ENCODE assay signal across 1 cellular context in genomic region chr6:116246089-116246488, GRCh38.
A peak's percentile ranks its signal among the peaks of the same experiment; 100 is the strongest.
TF ChIP-seq lines count a peak whose summit lies in the region.

No MANE protein-coding gene starts in this region.

TF ChIP-seq in K562, 482 proteins besides CTCF, POLR2A, EP300 and RAD21 (continued from another document):
- TF ChIP-seq, protein P1, sequence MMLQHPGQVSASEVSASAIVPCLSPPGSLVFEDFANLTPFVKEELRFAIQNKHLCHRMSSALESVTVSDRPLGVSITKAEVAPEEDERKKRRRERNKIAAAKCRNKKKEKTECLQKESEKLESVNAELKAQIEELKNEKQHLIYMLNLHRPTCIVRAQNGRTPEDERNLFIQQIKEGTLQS (IDR thresholded peaks at IDR 0.05), result peak; percentile 28; the same call in 1 of the 2 replicates
- TF ChIP-seq, protein P1 (CRISPR knock-in tag; conservative IDR thresholded peaks at IDR 0.05), result no peak
- no peak for TF ChIP-seq ATF7 (IDR thresholded peaks at IDR 0.05)
- no peak for TF ChIP-seq PHB (CRISPR knock-in tag; IDR thresholded peaks at IDR 0.05)
- no peak for TF ChIP-seq ZNF134 (CRISPR knock-in tag; conservative IDR thresholded peaks at IDR 0.05)
- peak; percentile 82 for TF ChIP-seq FOSL1 (tag; conservative IDR thresholded peaks at IDR 0.05)
- no peak for TF ChIP-seq LCOR (CRISPR knock-in tag; IDR thresholded peaks at IDR 0.05)
- TF ChIP-seq, protein P2, sequence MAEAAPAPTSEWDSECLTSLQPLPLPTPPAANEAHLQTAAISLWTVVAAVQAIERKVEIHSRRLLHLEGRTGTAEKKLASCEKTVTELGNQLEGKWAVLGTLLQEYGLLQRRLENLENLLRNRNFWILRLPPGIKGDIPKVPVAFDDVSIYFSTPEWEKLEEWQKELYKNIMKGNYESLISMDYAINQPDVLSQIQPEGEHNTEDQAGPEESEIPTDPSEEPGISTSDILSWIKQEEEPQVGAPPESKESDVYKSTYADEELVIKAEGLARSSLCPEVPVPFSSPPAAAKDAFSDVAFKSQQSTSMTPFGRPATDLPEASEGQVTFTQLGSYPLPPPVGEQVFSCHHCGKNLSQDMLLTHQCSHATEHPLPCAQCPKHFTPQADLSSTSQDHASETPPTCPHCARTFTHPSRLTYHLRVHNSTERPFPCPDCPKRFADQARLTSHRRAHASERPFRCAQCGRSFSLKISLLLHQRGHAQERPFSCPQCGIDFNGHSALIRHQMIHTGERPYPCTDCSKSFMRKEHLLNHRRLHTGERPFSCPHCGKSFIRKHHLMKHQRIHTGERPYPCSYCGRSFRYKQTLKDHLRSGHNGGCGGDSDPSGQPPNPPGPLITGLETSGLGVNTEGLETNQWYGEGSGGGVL (CRISPR knock-in tag; IDR thresholded peaks at IDR 0.05), result no peak
- no peak for TF ChIP-seq ZNF584 (CRISPR knock-in tag; IDR thresholded peaks at IDR 0.05; ENCODE audit: low read depth)
